In the genomic region with DNA sequence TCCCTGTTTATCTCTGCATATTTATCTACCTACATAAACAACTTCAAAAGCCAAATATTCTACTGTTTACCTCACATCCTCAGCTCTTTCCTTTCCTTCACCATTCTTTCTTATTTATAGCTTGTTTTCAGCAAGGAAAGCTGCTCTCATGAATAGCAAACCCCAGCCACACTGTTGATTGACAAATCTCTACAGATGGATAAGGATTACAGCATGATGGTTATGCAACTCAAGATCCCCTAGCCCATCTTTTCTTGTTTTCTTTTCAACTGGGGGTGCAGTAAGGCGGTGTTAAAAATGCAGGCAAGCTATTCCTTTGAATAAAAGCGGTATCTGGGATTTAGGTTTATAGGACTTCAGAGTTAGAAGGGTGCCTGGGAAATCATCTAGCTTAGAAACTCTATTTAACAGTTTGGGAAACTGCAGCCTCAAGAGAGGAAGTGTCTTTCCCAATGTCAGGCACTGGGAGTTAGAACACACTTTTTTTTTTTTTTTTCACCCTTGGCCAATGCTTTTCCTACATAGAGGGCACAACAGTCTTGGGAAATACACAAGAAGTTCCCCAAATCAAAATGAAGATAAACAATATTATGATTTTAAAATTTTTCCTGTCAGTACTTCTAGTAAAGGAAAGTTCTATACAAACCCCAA, we compare ENCODE assay signal across 10 cellular contexts. TPM values are rescaled to one million over a fixed set of nuclear protein-coding genes. Genes with fewer than 3 reads are reported as not detected.
DNase-seq lines count a peak whose midpoint lies in the region; ATAC-seq and TF ChIP-seq lines count a peak whose summit lies in the region.
"Had no signal": no experiment of that assay in that cellular context is flagged by ENCODE, and none has a peak within 500 bp of the region (broad histone marks: within the 10 kb centered on the region; RNA-seq: fewer than 3 reads in every experiment).

No MANE protein-coding gene starts in this region.

- no peak for TF ChIP-seq POLR2A in ovary (IDR thresholded peaks at IDR 0.05)

- DNase-seq in AG10803 (ENCODE audit: low read depth), result peak; percentile 36
- no peak for DNase-seq in RWPE2 (ENCODE audit: low spot score)
- no peak for DNase-seq in fibroblast of mammary gland (ENCODE audit: low read depth)
- no peak for DNase-seq in ovary
- no peak for DNase-seq in NCI-H187 (lab: John Stamatoyannopoulos, UW)
- DNase-seq: activated naive CD4-positive, alpha-beta T cell treated with Interleukin-2 at 50 U/mL for 16 hours; stimulated activated naive CD8-positive, alpha-beta T cell treated with anti-CD3 and anti-CD28 coated beads, Interleukin-15, Interleukin-2, amounts not matched to agents 100 U/mL and 50 U/mL, for 24 hours had no signal

- H3K27me3 ChIP-seq in RWPE2 (ENCODE audit: insufficient read depth, poor library complexity, severe bottlenecking), result no peaks in the 10 kb centered on the region
- H3K27me3 ChIP-seq in ovary, result no peaks in the 10 kb centered on the region

- H3K27ac ChIP-seq in RWPE2 (ENCODE audit: poor library complexity, severe bottlenecking), result peak overlapping the region; percentile 78
- peak overlapping the region; percentile 72 to 80 for H3K27ac ChIP-seq in ovary

- H3K36me3 ChIP-seq in RWPE2 (ENCODE audit: low read depth) (peaks cover 37% of the 10 kb centered on the region), ovary (no peaks in the 10 kb centered on the region)

- H3K9me3 ChIP-seq in RWPE2 (ENCODE audit: severe bottlenecking), result no peaks in the 10 kb centered on the region
- no peaks in the 10 kb centered on the region for H3K9me3 ChIP-seq in ovary

- no peak for TF ChIP-seq EP300 in ovary (IDR thresholded peaks at IDR 0.05)

- intact Hi-C loops in ovary (cut with DNase I), result no loop called here

- WGBS in ovary, 3 donors, result 21 to 34% (median 24%) methylated on average over 2 of the region's 2 CpGs

- H3K4me1 ChIP-seq in RWPE2 (ENCODE audit: insufficient read depth, poor library complexity, severe bottlenecking) (peaks cover 24% of the 10 kb centered on the region), ovary (ENCODE audit: insufficient read depth) (peaks cover 30% of the 10 kb centered on the region)

- TF ChIP-seq CTCF in AG10803 (conservative IDR thresholded peaks at IDR 0.05; ENCODE audit: low read length), result no peak
- no peak for TF ChIP-seq CTCF in RWPE2 (IDR thresholded peaks at IDR 0.05; ENCODE audit: poor library complexity, severe bottlenecking)
- no peak for TF ChIP-seq CTCF in fibroblast of mammary gland (conservative IDR thresholded peaks at IDR 0.05; ENCODE audit: control insufficient read depth, insufficient read depth, low read depth, low read length)
- no peak for TF ChIP-seq CTCF in ovary (IDR thresholded peaks at IDR 0.05)

- no peak for ATAC-seq in RWPE2 (ENCODE audit: low read depth)
- no peak for ATAC-seq in GM21825 (IDR thresholded peaks at IDR 0.05; ENCODE audit: unreplicated experiment)
- ATAC-seq in HG03196 (IDR thresholded peaks at IDR 0.05; ENCODE audit: unreplicated experiment), result no peak
- ATAC-seq in HG02610 (IDR thresholded peaks at IDR 0.05; ENCODE audit: unreplicated experiment), result no peak
- ATAC-seq: stimulated activated naive CD8-positive, alpha-beta T cell treated with anti-CD3 and anti-CD28 coated beads, Interleukin-15, Interleukin-2, amounts not matched to agents 100 U/mL and 50 U/mL, for 24 hours had no signal

- peak overlapping the region; percentile 100 for H3K4me3 ChIP-seq in AG10803 (ENCODE audit: low read length)
- no peak overlapping the region for H3K4me3 ChIP-seq in RWPE2 (ENCODE audit: severe bottlenecking)
- peak overlapping the region; percentile 99 for H3K4me3 ChIP-seq in fibroblast of mammary gland (ENCODE audit: control insufficient read depth, low read depth, low read length)
- peak overlapping the region; percentile 52 for H3K4me3 ChIP-seq in ovary

RNA-seq across cellular contexts. Expression of a gene that starts 2.7 kb away (rescaled TPM):
- 1,000 to 10,000 TPM in 1 of 7 donors, 100 to 1,000 TPM in 6; 220 to 1,059 (median 717) TPM for total RNA-seq in ovary
- polyA plus RNA-seq in ovary, result 1,000 to 10,000 TPM in 1 of 2 donors, 100 to 1,000 TPM in 1; 924 to 2,564 TPM
